ENCODE assay signal across 24 cellular contexts in genomic region chr17:20914658-20915057, GRCh38.
"Had no signal": no experiment of that assay in that cellular context is flagged by ENCODE, and none has a peak within 500 bp of the region (broad histone marks: within the 10 kb centered on the region; RNA-seq: fewer than 3 reads in every experiment).

No MANE protein-coding gene starts in this region.

- H2AFZ ChIP-seq: parathyroid adenoma had no signal

- H3K9me3 Mint-ChIP-seq: effector memory CD8-positive, alpha-beta T cell; natural killer cell treated with Interleukin-12 subunit alpha and Interleukin-12 subunit beta and Interleukin-15 and Interleukin-18, amount 100 ng/mL, for 72 hours; neural crest cell; stimulated activated effector memory CD8-positive, alpha-beta T cell treated with anti-CD3 and anti-CD28 coated beads, Interleukin-12 subunit alpha, Interleukin-12 subunit beta, amount 100 ng/mL, for 72 hours had no signal

- H3K79me2 ChIP-seq: parathyroid adenoma had no signal

- H3K9ac ChIP-seq: parathyroid adenoma had no signal

- H3K9me3 ChIP-seq: gastrocnemius medialis, left lung, neutrophil, sigmoid colon, thoracic aorta, tibial nerve, upper lobe of left lung had no signal

- H3K27me3 ChIP-seq: gastrocnemius medialis, left lung, sigmoid colon, tibial nerve, upper lobe of left lung had no signal

- H3K4me3 Mint-ChIP-seq: effector memory CD8-positive, alpha-beta T cell; natural killer cell treated with Interleukin-12 subunit alpha and Interleukin-12 subunit beta and Interleukin-15 and Interleukin-18, amount 100 ng/mL, for 72 hours; neural crest cell; stimulated activated effector memory CD8-positive, alpha-beta T cell treated with anti-CD3 and anti-CD28 coated beads, Interleukin-12 subunit alpha, Interleukin-12 subunit beta, amount 100 ng/mL, for 72 hours had no signal

- H3K4me3 ChIP-seq: gastrocnemius medialis, left lung, sigmoid colon, thoracic aorta, tibial nerve, upper lobe of left lung had no signal

- FAIRE-seq: endometrium, kidney, urothelium cell line had no signal

- ATAC-seq: effector memory CD8-positive, alpha-beta T cell; gastrocnemius medialis; left lung; natural killer cell treated with Interleukin-12 subunit alpha and Interleukin-12 subunit beta and Interleukin-15 and Interleukin-18, amount 100 ng/mL, for 72 hours; stimulated activated effector memory CD8-positive, alpha-beta T cell treated with anti-CD3 and anti-CD28 coated beads, Interleukin-12 subunit alpha, Interleukin-12 subunit beta, amount 100 ng/mL, for 72 hours; stimulated activated naive CD8-positive, alpha-beta T cell treated with anti-CD3 and anti-CD28 coated beads, Interleukin-15, Interleukin-2, amounts not matched to agents 100 U/mL and 50 U/mL, for 24 hours had no signal

- H3K4me1 ChIP-seq: gastrocnemius medialis, left lung, parathyroid adenoma, sigmoid colon, upper lobe of left lung had no signal

- H3K36me3 Mint-ChIP-seq: natural killer cell treated with Interleukin-12 subunit alpha and Interleukin-12 subunit beta and Interleukin-15 and Interleukin-18, amount 100 ng/mL, for 72 hours; stimulated activated effector memory CD8-positive, alpha-beta T cell treated with anti-CD3 and anti-CD28 coated beads, Interleukin-12 subunit alpha, Interleukin-12 subunit beta, amount 100 ng/mL, for 72 hours had no signal

- DNase-seq: cortex of kidney; effector memory CD8-positive, alpha-beta T cell; foreskin fibroblast; gastrocnemius medialis; head of caudate nucleus; kidney; left lung; mesendoderm; sigmoid colon; stimulated activated CD4-positive, alpha-beta T cell treated with anti-CD3 and anti-CD28 coated beads, Interleukin-2, amount 100 ng/mL, for 24 hours; stimulated activated CD4-positive, alpha-beta T cell treated with anti-CD3 and anti-CD28 coated beads, Interleukin-4, amount 100 ng/mL, for 24 hours; stimulated activated naive CD8-positive, alpha-beta T cell treated with anti-CD3 and anti-CD28 coated beads, Interleukin-15, Interleukin-2, amounts not matched to agents 100 U/mL and 50 U/mL, for 24 hours; substantia nigra; upper lobe of left lung had no signal

- H3K36me3 ChIP-seq: gastrocnemius medialis, left lung, neutrophil, sigmoid colon, thoracic aorta, tibial nerve, upper lobe of left lung had no signal

- H3K27ac ChIP-seq: gastrocnemius medialis, left lung, neutrophil, parathyroid adenoma, sigmoid colon, thoracic aorta, tibial nerve, upper lobe of left lung had no signal

- H3K27ac Mint-ChIP-seq: effector memory CD8-positive, alpha-beta T cell; natural killer cell treated with Interleukin-12 subunit alpha and Interleukin-12 subunit beta and Interleukin-15 and Interleukin-18, amount 100 ng/mL, for 72 hours; progenitor cell of endocrine pancreas; stimulated activated effector memory CD8-positive, alpha-beta T cell treated with anti-CD3 and anti-CD28 coated beads, Interleukin-12 subunit alpha, Interleukin-12 subunit beta, amount 100 ng/mL, for 72 hours had no signal

- H3K27me3 Mint-ChIP-seq: progenitor cell of endocrine pancreas had no signal

- H3K4me1 Mint-ChIP-seq: neural crest cell; stimulated activated effector memory CD8-positive, alpha-beta T cell treated with anti-CD3 and anti-CD28 coated beads, Interleukin-12 subunit alpha, Interleukin-12 subunit beta, amount 100 ng/mL, for 72 hours had no signal
